In the genomic region with DNA sequence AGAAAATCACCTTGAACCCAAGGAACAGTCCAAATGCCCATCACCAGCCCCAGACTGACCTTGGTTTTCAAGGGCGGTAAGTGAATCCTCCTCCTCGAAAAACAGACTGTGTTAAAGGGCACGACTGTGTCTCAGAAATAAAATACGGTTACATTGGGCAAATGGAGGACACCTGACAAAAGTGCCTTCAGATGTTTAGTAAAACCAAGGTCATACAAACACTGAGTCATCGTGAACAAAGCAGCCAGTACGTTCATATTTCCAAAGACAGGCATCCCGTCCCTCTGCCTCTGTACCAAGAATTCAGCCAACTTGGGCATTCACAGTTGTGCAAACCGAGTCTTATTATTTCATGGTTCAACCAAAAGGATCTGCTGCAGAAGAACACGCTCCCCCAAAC, we compare ENCODE assay signal across 27 cellular contexts. TPM values are rescaled to one million over a fixed set of nuclear protein-coding genes. Genes with fewer than 3 reads are reported as not detected.
DNase-seq lines count a peak whose midpoint lies in the region; FAIRE-seq lines count a peak whose summit lies in the region.
"Had no signal": no experiment of that assay in that cellular context is flagged by ENCODE, and none has a peak within 500 bp of the region (broad histone marks: within the 10 kb centered on the region; RNA-seq: fewer than 3 reads in every experiment).

No MANE protein-coding gene starts in this region.

- H3K4me1 ChIP-seq in skeletal muscle satellite cell (ENCODE audit: control insufficient read depth, insufficient read depth, low read length), result peaks cover 22% of the 10 kb centered on the region

- DNase-seq in DMS53 (lab: John Stamatoyannopoulos, UW), result peak; percentile 17
- no peak for DNase-seq in DMS53 treated with DMSO at 0.1 percent for 48 hours (lab: John Stamatoyannopoulos, UW; ENCODE audit: unreplicated experiment)
- peak; percentile 46 for DNase-seq in astrocyte of the hippocampus (ENCODE audit: low read depth, low spot score)
- peak; percentile 67 for DNase-seq in iris pigment epithelial cell (ENCODE audit: low read depth)
- no peak for DNase-seq in T1000 (lab: John Stamatoyannopoulos, UW)
- no peak for DNase-seq in NCI-H748 (lab: John Stamatoyannopoulos, UW; ENCODE audit: unreplicated experiment)
- DNase-seq in HTR-8/SVneo (ENCODE audit: insufficient read length, low spot score), result no peak
- DNase-seq: activated CD4-positive, alpha-beta T cell treated with anti-CD3 and anti-CD28 coated beads for 1 hour; activated CD8-positive, alpha-beta T cell treated with anti-CD3 and anti-CD28 coated beads for 36 hours; Calu3; central memory CD4-positive, alpha-beta T cell; HCEC 1CT; NCI-H1417 treated with DMSO at 0.1 percent for 48 hours; NCI-H2081 treated with DMSO at 0.1 percent for 48 hours; NCI-H82; stimulated activated CD4-positive, alpha-beta T cell treated with anti-CD3 and anti-CD28 coated beads, Interleukin-15, amount 100 ng/mL, for 24 hours; stimulated activated naive CD4-positive, alpha-beta T cell treated with Interleukin-2 at 50 U/mL for 16 hours; T-helper 1 cell had no signal

- peak overlapping the region; percentile 46 for H3K4me2 ChIP-seq in skeletal muscle satellite cell (ENCODE audit: low read length)
- H3K4me2 ChIP-seq: KMS-11, neural progenitor cell had no signal

- H3K27me3 ChIP-seq in skeletal muscle satellite cell (ENCODE audit: control insufficient read depth, insufficient read depth, low read length), result no peaks in the 10 kb centered on the region
- H3K27me3 ChIP-seq: ascending aorta, neural progenitor cell had no signal

- FAIRE-seq in HTR-8/SVneo (lab: Jason Lieb, UNC), result no peak
- FAIRE-seq: endothelial cell of umbilical vein, GM12878, TTC549, urothelium cell line had no signal

- H3K4me3 ChIP-seq in skeletal muscle satellite cell (ENCODE audit: low read length), result no peak overlapping the region
- H3K4me3 ChIP-seq: ascending aorta, GM12878, neural progenitor cell, thoracic aorta had no signal

- no peak overlapping the region for H3K9ac ChIP-seq in skeletal muscle satellite cell (ENCODE audit: low read depth, low read length)
- H3K9ac ChIP-seq: KMS-11, neural progenitor cell had no signal

- H3K9me3 ChIP-seq in skeletal muscle satellite cell (replicated peaks; ENCODE audit: low read length), result no peaks in the 10 kb centered on the region
- H3K9me3 ChIP-seq: ascending aorta, thoracic aorta had no signal

- H3K36me3 ChIP-seq in skeletal muscle satellite cell (ENCODE audit: insufficient read depth, low read length), result peaks cover 5% of the 10 kb centered on the region
- H3K36me3 ChIP-seq: ascending aorta, neural progenitor cell, thoracic aorta had no signal

RNA-seq across cellular contexts. Expression of a gene that starts 25.9 kb away (rescaled TPM):
- 19.4 and 22.6 TPM in 2 replicates for total RNA-seq in skeletal muscle satellite cell (2012; rRNA removed)

Comparison
In these comparisons a context has a peak if more than half of its experiments do, and no peak if none do; other contexts are left out.
1. DNase-seq: peak in DMS53 (single experiment), astrocyte of the hippocampus (single experiment) and iris pigment epithelial cell (single experiment); none in DMS53 treated with DMSO at 0.1 percent for 48 hours (single experiment), T1000 (single experiment), NCI-H748 (single experiment) and HTR-8/SVneo (single experiment).